In the genomic region with DNA sequence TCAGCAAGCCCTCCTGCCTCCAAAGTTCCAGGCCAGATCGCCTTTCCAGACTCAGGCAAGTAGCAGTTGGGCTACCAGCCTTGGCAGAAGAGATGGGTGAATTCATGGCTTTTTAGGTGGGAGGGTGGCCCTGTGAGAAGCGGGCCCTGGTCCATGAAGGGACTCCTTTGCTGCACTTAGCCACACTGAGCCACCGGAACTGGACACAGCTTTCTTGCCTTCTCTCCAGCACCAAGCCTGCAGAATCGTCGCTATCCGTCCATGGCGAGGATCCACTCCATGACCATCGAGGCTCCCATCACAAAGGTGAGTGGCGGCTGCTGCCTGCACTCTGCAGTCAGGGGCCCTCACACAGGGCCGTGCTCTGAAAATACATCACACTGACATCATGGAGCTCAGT, we compare ENCODE assay signal across 27 cellular contexts.
"Had no signal": no experiment of that assay in that cellular context is flagged by ENCODE, and none has a peak within 500 bp of the region (broad histone marks: within the 10 kb centered on the region; RNA-seq: fewer than 3 reads in every experiment).

No MANE protein-coding gene starts in this region.

- DNase-seq: colonic mucosa; cortex of kidney; dermis blood vessel endothelial cell; dorsolateral prefrontal cortex; effector CD4-positive, alpha-beta T cell; effector CD8-positive, alpha-beta T cell; effector memory CD4-positive, alpha-beta T cell; effector memory CD8-positive, alpha-beta T cell; endodermal cell; erythroblast; esophagus squamous epithelium; foreskin fibroblast; foreskin keratinocyte; foreskin melanocyte; gastrocnemius medialis; glutamatergic neuron; head of caudate nucleus; heart left ventricle had no signal

- H3K27me3 ChIP-seq: colonic mucosa, dorsolateral prefrontal cortex, esophagus muscularis mucosa, esophagus squamous epithelium, gastrocnemius medialis, gastroesophageal sphincter, heart left ventricle had no signal

- H3K27ac ChIP-seq: colonic mucosa, coronary artery, dorsolateral prefrontal cortex, epithelial cell of prostate, esophagus muscularis mucosa, esophagus squamous epithelium, foreskin keratinocyte, gastrocnemius medialis, gastroesophageal sphincter, heart left ventricle had no signal

- ATAC-seq: effector memory CD8-positive, alpha-beta T cell; esophagus mucosa; foreskin keratinocyte; gastrocnemius medialis; gastroesophageal sphincter; heart left ventricle had no signal

- H3K4me1 ChIP-seq: colonic mucosa, esophagus muscularis mucosa, esophagus squamous epithelium, foreskin keratinocyte, gastrocnemius medialis, heart left ventricle had no signal

- FAIRE-seq: colon, endometrium, endothelial cell of umbilical vein, frontal cortex had no signal

- H3K9me3 ChIP-seq: colonic mucosa, esophagus muscularis mucosa, esophagus squamous epithelium, gastrocnemius medialis, gastroesophageal sphincter, heart left ventricle had no signal

- H3K36me3 ChIP-seq: colonic mucosa, esophagus muscularis mucosa, esophagus squamous epithelium, gastrocnemius medialis, gastroesophageal sphincter, heart left ventricle had no signal

- H3K4me3 ChIP-seq: colonic mucosa, coronary artery, dorsolateral prefrontal cortex, esophagus muscularis mucosa, esophagus squamous epithelium, gastrocnemius medialis, gastroesophageal sphincter, heart left ventricle had no signal
